In the genomic region with DNA sequence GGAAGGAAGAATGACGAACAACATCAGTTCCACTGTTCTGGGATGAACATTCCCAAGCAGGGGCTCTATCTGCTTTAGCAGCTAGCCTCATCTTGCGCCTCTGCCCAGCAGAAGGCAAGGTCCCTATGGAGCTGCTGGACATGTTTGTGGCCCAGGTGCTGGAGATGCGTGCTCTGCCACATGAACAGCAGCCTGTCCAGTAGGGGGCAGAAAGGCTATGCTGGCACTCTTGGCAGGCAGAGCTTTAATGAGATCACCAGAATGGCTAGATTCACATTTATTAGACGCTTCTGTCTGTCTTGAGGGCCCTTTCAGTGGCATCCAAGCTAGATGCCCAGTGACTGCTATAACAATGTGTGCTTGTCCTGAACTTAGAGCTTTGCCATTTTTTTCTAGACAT, we compare ENCODE assay signal across 9 cellular contexts.
A peak's percentile ranks its signal among the peaks of the same experiment; 100 is the strongest.
DNase-seq lines count a peak whose midpoint lies in the region; ATAC-seq and TF ChIP-seq lines count a peak whose summit lies in the region.
"Had no signal": no experiment of that assay in that cellular context is flagged by ENCODE, and none has a peak within 500 bp of the region (broad histone marks: within the 10 kb centered on the region; RNA-seq: fewer than 3 reads in every experiment).

No MANE protein-coding gene starts in this region.

- no peaks in the 10 kb centered on the region for H3K79me2 ChIP-seq in fibroblast of lung (ENCODE audit: control insufficient read depth, insufficient read depth, low read length)

- H4K20me1 ChIP-seq in fibroblast of lung (ENCODE audit: control insufficient read depth, extremely low read depth, insufficient read depth, low read length) = no peaks in the 10 kb centered on the region

- H2AFZ ChIP-seq in fibroblast of lung (ENCODE audit: low read length) = no peak overlapping the region

- peaks cover 4 to 5% of the 10 kb centered on the region in 2 donors for H3K9me3 Mint-ChIP-seq in stimulated activated naive CD8-positive, alpha-beta T cell treated with anti-CD3 and anti-CD28 coated beads, Interleukin-15, amount 100 ng/mL, for 72 hours
- H3K9me3 Mint-ChIP-seq in T-helper 2 cell treated with Interferon-gamma antibody and Interleukin-4, amounts not matched to agents 5 μg/mL and 100 μg/mL, for 36 hours = peaks cover 34% of the 10 kb centered on the region
- H3K9me3 Mint-ChIP-seq: brain had no signal

- H3K4me3 Mint-ChIP-seq in stimulated activated naive CD8-positive, alpha-beta T cell treated with anti-CD3 and anti-CD28 coated beads, Interleukin-15, amount 100 ng/mL, for 72 hours = no peak overlapping the region
- no peak overlapping the region for H3K4me3 Mint-ChIP-seq in T-helper 2 cell treated with Interferon-gamma antibody and Interleukin-4, amounts not matched to agents 5 μg/mL and 100 μg/mL, for 36 hours
- H3K4me3 Mint-ChIP-seq: brain had no signal

- ATAC-seq in stimulated activated naive CD8-positive, alpha-beta T cell treated with anti-CD3 and anti-CD28 coated beads, Interleukin-15, Interleukin-2, amounts not matched to agents 100 U/mL and 50 U/mL, for 24 hours = no peak
- no peak for ATAC-seq in stimulated activated naive CD8-positive, alpha-beta T cell treated with anti-CD3 and anti-CD28 coated beads, Interleukin-15, amount 100 ng/mL, for 72 hours
- no peak for ATAC-seq in HG03139 (IDR thresholded peaks at IDR 0.05; ENCODE audit: unreplicated experiment)

- no peak overlapping the region for H3K27ac ChIP-seq in fibroblast of lung (ENCODE audit: insufficient read depth, low read length)

- H3K27ac Mint-ChIP-seq in stimulated activated naive CD8-positive, alpha-beta T cell treated with anti-CD3 and anti-CD28 coated beads, Interleukin-15, amount 100 ng/mL, for 72 hours = no peak overlapping the region
- no peak overlapping the region for H3K27ac Mint-ChIP-seq in T-helper 2 cell treated with Interferon-gamma antibody and Interleukin-4, amounts not matched to agents 5 μg/mL and 100 μg/mL, for 36 hours
- H3K27ac Mint-ChIP-seq: brain had no signal

- no peak overlapping the region for H3K4me3 ChIP-seq in fibroblast of lung (replicated peaks in 1 of 4; ENCODE audit: control extremely low read depth in 1 of 4, insufficient read depth in 1 of 4, low read depth in 3 of 4, low read length in 4 of 4)

- no peaks in the 10 kb centered on the region for H3K36me3 ChIP-seq in fibroblast of lung (ENCODE audit: control insufficient read depth, insufficient read depth, low read length)

- H3K4me2 ChIP-seq in fibroblast of lung (ENCODE audit: extremely low read depth, insufficient read depth, low read length) = no peak overlapping the region

- peak; percentile 3 for DNase-seq in stimulated activated naive CD8-positive, alpha-beta T cell treated with anti-CD3 and anti-CD28 coated beads, Interleukin-15, Interleukin-2, amounts not matched to agents 100 U/mL and 50 U/mL, for 24 hours
- no peak for DNase-seq in stimulated activated naive CD8-positive, alpha-beta T cell treated with anti-CD3 and anti-CD28 coated beads, Interleukin-15, amount 100 ng/mL, for 72 hours
- peak; percentile 73 for DNase-seq in NCI-H82 (lab: John Stamatoyannopoulos, UW)
- peak; percentile 6 to 9 for DNase-seq in fibroblast of lung (ENCODE audit: low read depth in 2 of 2)
- peak; percentile 13 for DNase-seq in retina
- DNase-seq in ureter (ENCODE audit: low spot score) = no peak
- DNase-seq in T-helper 2 cell treated with Interferon-gamma antibody and Interleukin-4, amounts not matched to agents 5 μg/mL and 100 μg/mL, for 36 hours (ENCODE audit: low spot score) = no peak

- H3K27me3 Mint-ChIP-seq in stimulated activated naive CD8-positive, alpha-beta T cell treated with anti-CD3 and anti-CD28 coated beads, Interleukin-15, amount 100 ng/mL, for 72 hours = no peaks in the 10 kb centered on the region
- H3K27me3 Mint-ChIP-seq in T-helper 2 cell treated with Interferon-gamma antibody and Interleukin-4, amounts not matched to agents 5 μg/mL and 100 μg/mL, for 36 hours (ENCODE audit: low read depth) = no peaks in the 10 kb centered on the region

- no peak overlapping the region for H3K9ac ChIP-seq in fibroblast of lung (ENCODE audit: insufficient read depth, low read length)

- no peaks in the 10 kb centered on the region for H3K4me1 Mint-ChIP-seq in stimulated activated naive CD8-positive, alpha-beta T cell treated with anti-CD3 and anti-CD28 coated beads, Interleukin-15, amount 100 ng/mL, for 72 hours
- no peaks in the 10 kb centered on the region for H3K4me1 Mint-ChIP-seq in T-helper 2 cell treated with Interferon-gamma antibody and Interleukin-4, amounts not matched to agents 5 μg/mL and 100 μg/mL, for 36 hours (ENCODE audit: low read depth)

- peak; percentile 18 to 55 for TF ChIP-seq CTCF in fibroblast of lung (conservative IDR thresholded peaks at IDR 0.05 in 1 of 2, IDR thresholded peaks at IDR 0.05 in 1 of 2; ENCODE audit: low read depth in 1 of 2, low read length in 2 of 2)

- no peaks in the 10 kb centered on the region for H3K9me3 ChIP-seq in fibroblast of lung (ENCODE audit: control insufficient read depth, insufficient read depth, low read depth, low read length)

- H3K27me3 ChIP-seq in fibroblast of lung (ENCODE audit: control insufficient read depth, insufficient read depth, low read length) = no peaks in the 10 kb centered on the region

- H3K4me1 ChIP-seq in fibroblast of lung (ENCODE audit: control insufficient read depth, extremely low read depth, insufficient read depth, low read length) = no peaks in the 10 kb centered on the region

- no peaks in the 10 kb centered on the region for H3K36me3 Mint-ChIP-seq in T-helper 2 cell treated with Interferon-gamma antibody and Interleukin-4, amounts not matched to agents 5 μg/mL and 100 μg/mL, for 36 hours (ENCODE audit: low read depth)
- H3K36me3 Mint-ChIP-seq: brain had no signal

Comparison
In these comparisons a context has a peak if more than half of its experiments do, and no peak if none do; other contexts are left out.
1. DNase-seq: peak in stimulated activated naive CD8-positive, alpha-beta T cell treated with anti-CD3 and anti-CD28 coated beads, Interleukin-15, Interleukin-2, amounts not matched to agents 100 U/mL and 50 U/mL, for 24 hours (single experiment), NCI-H82 (single experiment), fibroblast of lung (2 of 2) and retina (single experiment); none in stimulated activated naive CD8-positive, alpha-beta T cell treated with anti-CD3 and anti-CD28 coated beads, Interleukin-15, amount 100 ng/mL, for 72 hours (0 of 2), ureter (single experiment) and T-helper 2 cell treated with Interferon-gamma antibody and Interleukin-4, amounts not matched to agents 5 μg/mL and 100 μg/mL, for 36 hours (single experiment).